In the genomic region with DNA sequence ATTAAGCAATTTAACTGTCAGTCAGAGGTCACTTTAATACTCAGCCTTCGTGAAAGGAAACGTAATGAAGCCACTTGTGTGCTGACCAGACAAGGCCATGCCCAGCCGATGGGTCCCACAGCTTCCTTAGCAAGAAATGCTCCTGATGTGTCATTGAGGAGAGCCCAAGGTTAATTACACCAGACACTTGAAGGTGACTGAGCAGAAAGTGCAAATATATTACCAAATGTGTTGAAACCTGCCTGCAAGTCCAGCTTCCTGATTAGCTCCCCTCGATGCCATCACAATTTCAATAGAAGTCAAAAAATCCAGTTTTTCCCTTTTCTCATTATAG, we compare ENCODE assay signal across 1 cellular context.
TF ChIP-seq lines count a peak whose summit lies in the region.

No MANE protein-coding gene starts in this region.

TF ChIP-seq in GM23338, 12 proteins besides CTCF, POLR2A, EP300 and RAD21 (continued from another document):
- TF ChIP-seq, protein P1, sequence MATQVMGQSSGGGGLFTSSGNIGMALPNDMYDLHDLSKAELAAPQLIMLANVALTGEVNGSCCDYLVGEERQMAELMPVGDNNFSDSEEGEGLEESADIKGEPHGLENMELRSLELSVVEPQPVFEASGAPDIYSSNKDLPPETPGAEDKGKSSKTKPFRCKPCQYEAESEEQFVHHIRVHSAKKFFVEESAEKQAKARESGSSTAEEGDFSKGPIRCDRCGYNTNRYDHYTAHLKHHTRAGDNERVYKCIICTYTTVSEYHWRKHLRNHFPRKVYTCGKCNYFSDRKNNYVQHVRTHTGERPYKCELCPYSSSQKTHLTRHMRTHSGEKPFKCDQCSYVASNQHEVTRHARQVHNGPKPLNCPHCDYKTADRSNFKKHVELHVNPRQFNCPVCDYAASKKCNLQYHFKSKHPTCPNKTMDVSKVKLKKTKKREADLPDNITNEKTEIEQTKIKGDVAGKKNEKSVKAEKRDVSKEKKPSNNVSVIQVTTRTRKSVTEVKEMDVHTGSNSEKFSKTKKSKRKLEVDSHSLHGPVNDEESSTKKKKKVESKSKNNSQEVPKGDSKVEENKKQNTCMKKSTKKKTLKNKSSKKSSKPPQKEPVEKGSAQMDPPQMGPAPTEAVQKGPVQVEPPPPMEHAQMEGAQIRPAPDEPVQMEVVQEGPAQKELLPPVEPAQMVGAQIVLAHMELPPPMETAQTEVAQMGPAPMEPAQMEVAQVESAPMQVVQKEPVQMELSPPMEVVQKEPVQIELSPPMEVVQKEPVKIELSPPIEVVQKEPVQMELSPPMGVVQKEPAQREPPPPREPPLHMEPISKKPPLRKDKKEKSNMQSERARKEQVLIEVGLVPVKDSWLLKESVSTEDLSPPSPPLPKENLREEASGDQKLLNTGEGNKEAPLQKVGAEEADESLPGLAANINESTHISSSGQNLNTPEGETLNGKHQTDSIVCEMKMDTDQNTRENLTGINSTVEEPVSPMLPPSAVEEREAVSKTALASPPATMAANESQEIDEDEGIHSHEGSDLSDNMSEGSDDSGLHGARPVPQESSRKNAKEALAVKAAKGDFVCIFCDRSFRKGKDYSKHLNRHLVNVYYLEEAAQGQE (IDR thresholded peaks at IDR 0.05; ENCODE audit: unreplicated experiment), result no peak
- TF ChIP-seq CREB1 (CRISPR knock-in tag; IDR thresholded peaks at IDR 0.05; ENCODE audit: low read depth) (no peak), ZNF331 (CRISPR knock-in tag; IDR thresholded peaks at IDR 0.05; ENCODE audit: low read depth) (no peak)
